Comparison of ENCODE assay signal across 8 cellular contexts in the genomic region with DNA sequence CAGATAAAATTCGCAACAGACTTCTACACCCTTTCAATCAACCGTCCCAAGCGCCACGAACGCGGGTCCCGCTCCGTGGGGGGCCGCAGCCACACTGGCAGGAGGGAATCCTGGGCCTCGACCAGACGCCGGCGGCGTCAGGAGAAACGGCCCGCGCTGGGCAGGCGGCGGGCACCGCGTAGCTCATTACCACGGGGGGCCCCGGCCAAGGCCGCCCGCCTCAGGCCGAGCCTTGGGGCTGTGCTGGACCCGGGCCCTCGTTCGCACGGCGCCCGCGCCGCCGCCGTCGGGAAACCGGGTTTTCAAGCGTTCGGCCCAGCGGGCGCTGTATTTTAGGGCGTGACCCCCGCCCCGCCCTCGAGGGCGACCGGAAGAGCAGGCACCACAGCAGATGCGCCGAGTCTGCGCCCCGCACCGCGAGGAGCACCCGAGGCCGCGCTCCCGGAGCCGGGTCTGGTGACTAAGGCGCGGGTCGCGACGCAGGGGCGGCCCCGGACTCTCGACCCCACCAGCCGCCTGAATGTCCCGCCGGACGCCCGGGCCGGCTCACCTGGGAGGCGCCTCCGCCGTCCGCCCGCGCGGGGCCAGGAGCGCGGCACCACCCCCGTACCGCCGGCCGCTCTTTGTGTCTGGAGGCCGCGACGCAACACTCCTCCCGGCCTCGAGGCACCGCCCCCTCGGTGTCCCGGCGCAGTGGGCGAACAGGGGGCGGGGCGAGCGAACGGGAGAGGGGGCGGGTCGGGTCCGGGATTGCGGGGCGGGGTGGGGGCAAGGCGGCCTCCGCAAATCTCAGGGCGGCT. TPM values are rescaled to one million over a fixed set of nuclear protein-coding genes. Genes with fewer than 3 reads are reported as not detected.
DNase-seq lines count a peak whose midpoint lies in the region; ATAC-seq and TF ChIP-seq lines count a peak whose summit lies in the region.

Gene NINL (minus strand): TSS at position 627 of the 800 bp plus-strand sequence. CDS start 58,944 bp downstream, outside the sequence.

- no peaks in the 10 kb centered on the region for H3K36me3 ChIP-seq in lower lobe of right lung

- peak within 1 kb of the TSS; percentile 71 for H3K4me3 Mint-ChIP-seq in activated CD4-positive, alpha-beta T cell treated with anti-CD3 and anti-CD28 coated beads, Interleukin-2, amount 10 ng/mL, durations not matched to agents 7 days and 5 days

- H3K9me3 ChIP-seq in lower lobe of right lung, result no peaks in the 10 kb centered on the region

- CTCF ChIA-PET in activated CD4-positive, alpha-beta T cell treated with anti-CD3 and anti-CD28 coated beads, Interleukin-2, amount 10 ng/mL, durations not matched to agents 7 days and 5 days (lab: Charles Lee), result interaction anchor here (0.5 kb wide), 1 partner anchor 78 kb away, joined by 4 read pairs; no protein-coding TSS in a partner anchor

- no peaks in the 10 kb centered on the region for H3K9me3 Mint-ChIP-seq in activated CD4-positive, alpha-beta T cell treated with anti-CD3 and anti-CD28 coated beads, Interleukin-2, amount 10 ng/mL, durations not matched to agents 7 days and 5 days

- H3K27ac Mint-ChIP-seq in activated CD4-positive, alpha-beta T cell treated with anti-CD3 and anti-CD28 coated beads, Interleukin-2, amount 10 ng/mL, durations not matched to agents 7 days and 5 days, result peak within 1 kb of the TSS; percentile 81

- intact Hi-C loops in lower lobe of right lung (cut with DNase I), result no loop called here

- H3K27me3 ChIP-seq in lower lobe of right lung (ENCODE audit: low read depth), result peaks cover 16% of the 10 kb centered on the region

- POLR2A ChIA-PET in activated CD4-positive, alpha-beta T cell treated with anti-CD3 and anti-CD28 coated beads, Interleukin-2, amount 10 ng/mL, durations not matched to agents 7 days and 5 days (lab: Charles Lee), result no interaction called here

- no peaks in the 10 kb centered on the region for H3K4me1 ChIP-seq in lower lobe of right lung

- peak; percentile 83 for DNase-seq in AG08395 (ENCODE audit: low spot score)
- DNase-seq in NCI-H1105 (lab: John Stamatoyannopoulos, UW), result peak; percentile 66
- peak; percentile 60 for DNase-seq in activated CD4-positive, alpha-beta T cell treated with anti-CD3 and anti-CD28 coated beads, Interleukin-2, amount 10 ng/mL, durations not matched to agents 7 days and 5 days
- DNase-seq in ecto neural progenitor cell (ENCODE audit: low spot score), result peak; percentile 90
- DNase-seq in lower lobe of right lung, result peak; percentile 72
- DNase-seq in stimulated activated CD4-positive, alpha-beta T cell treated with anti-CD3 and anti-CD28 coated beads, Interleukin-4, amount 100 ng/mL, for 4 hours, result peak; percentile 41 to 50

- peak; percentile 62 for ATAC-seq in GM19328 (IDR thresholded peaks at IDR 0.05; ENCODE audit: unreplicated experiment)
- peak; percentile 90 to 95 for ATAC-seq in lower lobe of right lung
- ATAC-seq in GM21619 (IDR thresholded peaks at IDR 0.05; ENCODE audit: unreplicated experiment), result no peak

- H3K36me3 Mint-ChIP-seq in activated CD4-positive, alpha-beta T cell treated with anti-CD3 and anti-CD28 coated beads, Interleukin-2, amount 10 ng/mL, durations not matched to agents 7 days and 5 days (ENCODE audit: low read depth), result no peaks in the 10 kb centered on the region

- peaks cover 18% of the 10 kb centered on the region for H3K4me1 Mint-ChIP-seq in activated CD4-positive, alpha-beta T cell treated with anti-CD3 and anti-CD28 coated beads, Interleukin-2, amount 10 ng/mL, durations not matched to agents 7 days and 5 days

- peak within 1 kb of the TSS; percentile 72 for H3K4me3 ChIP-seq in lower lobe of right lung

- TF ChIP-seq CTCF in lower lobe of right lung (IDR thresholded peaks at IDR 0.05), result no peak

- H3K27me3 Mint-ChIP-seq in activated CD4-positive, alpha-beta T cell treated with anti-CD3 and anti-CD28 coated beads, Interleukin-2, amount 10 ng/mL, durations not matched to agents 7 days and 5 days, result peaks cover 7% of the 10 kb centered on the region

- H3K27ac ChIP-seq in lower lobe of right lung, result peak within 1 kb of the TSS; percentile 77

RNA-seq across cellular contexts. Expression of gene NINL, which starts in this region (rescaled TPM):
- 1 to 10 TPM; 2.3 to 3.7 TPM for total RNA-seq in activated CD4-positive, alpha-beta T cell treated with anti-CD3 and anti-CD28 coated beads, Interleukin-2, amount 10 ng/mL, durations not matched to agents 7 days and 5 days
- total RNA-seq in lower lobe of right lung, result 10.7 TPM
